ENCODE assay signal across 26 cellular contexts in genomic region chr3:1462916-1463315, GRCh38.
"Had no signal": no experiment of that assay in that cellular context is flagged by ENCODE, and none has a peak within 500 bp of the region (broad histone marks: within the 10 kb centered on the region; RNA-seq: fewer than 3 reads in every experiment).

No MANE protein-coding gene starts in this region.

- H3K4me3 ChIP-seq: left lung, lower lobe of right lung, neural progenitor cell, ovary, right atrium auricular region, right lobe of liver, smooth muscle cell, tibial nerve, uterus had no signal

- H3K4me2 ChIP-seq: neural progenitor cell, smooth muscle cell had no signal

- DNase-seq: hypothalamus; immature natural killer cell; kidney; left colon; left lung; lower lobe of right lung; mammary epithelial cell; mesenchymal stem cell; naive thymus-derived CD8-positive, alpha-beta T cell; occipital lobe; ovary; right lobe of liver; stimulated activated CD4-positive, alpha-beta T cell treated with anti-CD3 and anti-CD28 coated beads, Interleukin-1b, Interleukin-23, amount 100 ng/mL, for 48 hours; stimulated activated CD4-positive, alpha-beta T cell treated with anti-CD3 and anti-CD28 coated beads, Interleukin-2, amount 100 ng/mL, for 48 hours; stimulated activated CD4-positive, alpha-beta T cell treated with anti-CD3 and anti-CD28 coated beads, Interleukin-4, amount 100 ng/mL, for 4 hours; stimulated activated CD8-positive, alpha-beta memory T cell treated with anti-CD3 and anti-CD28 coated beads, Interleukin-4, amount 100 ng/mL, for 48 hours; stimulated activated naive CD4-positive, alpha-beta T cell treated with Interleukin-2 at 50 U/mL for 16 hours; stimulated activated naive CD8-positive, alpha-beta T cell treated with anti-CD3 and anti-CD28 coated beads, Interleukin-15, amount 100 ng/mL, for 72 hours; substantia nigra; uterus had no signal

- ATAC-seq: left colon; left lung; lower lobe of right lung; naive thymus-derived CD8-positive, alpha-beta T cell; right lobe of liver; stimulated activated memory B cell treated with anti-CD40 and anti-IgM and Interleukin-4, amounts not matched to agents 10 μg/mL and 1 μg/mL and 100 μg/mL, for 72 hours; stimulated activated naive CD8-positive, alpha-beta T cell treated with anti-CD3 and anti-CD28 coated beads, Interleukin-15, amount 100 ng/mL, for 72 hours had no signal

- H3K4me1 ChIP-seq: left lung, lower lobe of right lung, neural progenitor cell, right atrium auricular region, right lobe of liver, tibial nerve, uterus had no signal

- H3K9me3 ChIP-seq: lower lobe of right lung, neutrophil, ovary, right atrium auricular region, right lobe of liver, tibial nerve, uterus had no signal

- H3K9ac ChIP-seq: neural progenitor cell had no signal

- H3K27me3 ChIP-seq: left lung, neural progenitor cell, neutrophil, ovary, right atrium auricular region, right lobe of liver, tibial nerve, uterus had no signal

- H2AFZ ChIP-seq: neural progenitor cell had no signal

- H3K36me3 ChIP-seq: left lung, lower lobe of right lung, neural progenitor cell, neutrophil, ovary, right atrium auricular region, right lobe of liver, tibial nerve, uterus had no signal

- H3K27ac ChIP-seq: left lung, lower lobe of right lung, neural progenitor cell, neutrophil, ovary, right atrium auricular region, right lobe of liver, tibial nerve, uterus had no signal
